Comparison of ENCODE assay signal across 9 cellular contexts in the genomic region with DNA sequence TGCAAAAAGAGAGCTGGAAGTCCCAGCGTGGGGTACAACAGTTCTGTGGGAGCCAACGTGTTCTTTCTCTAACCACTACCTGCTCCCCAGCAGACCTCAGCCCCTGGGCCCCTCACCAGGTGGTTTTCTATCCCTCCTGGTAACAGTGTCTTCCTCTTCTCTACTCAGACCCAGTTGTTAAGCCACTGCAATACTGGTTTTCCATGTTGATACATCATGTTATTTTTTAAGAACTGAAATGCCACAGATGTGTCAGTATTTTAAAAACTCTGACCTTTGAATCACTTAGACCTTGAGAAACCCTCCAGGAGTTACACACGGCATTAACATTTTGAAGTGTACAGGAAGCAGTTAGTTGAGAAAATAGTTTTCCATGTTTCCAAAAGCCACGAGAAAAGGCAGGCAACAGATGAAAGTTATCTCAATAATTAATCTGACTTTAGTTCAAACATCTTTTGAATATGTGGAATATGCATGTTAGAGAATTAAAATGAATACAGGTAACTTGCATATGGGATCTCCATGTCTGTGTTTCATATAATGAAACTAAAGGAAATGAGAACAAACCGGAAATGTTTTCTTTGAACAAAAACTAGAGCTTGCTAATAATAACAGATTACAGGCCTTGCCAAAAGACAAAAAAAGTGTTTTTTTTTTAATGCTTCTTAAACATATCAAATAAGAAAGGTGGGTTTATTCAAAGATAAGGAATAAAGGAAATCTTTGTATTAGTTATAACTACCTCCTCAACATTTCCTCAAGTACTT.
DNase-seq lines count a peak whose midpoint lies in the region; ATAC-seq and TF ChIP-seq lines count a peak whose summit lies in the region.
"Had no signal": no experiment of that assay in that cellular context is flagged by ENCODE, and none has a peak within 500 bp of the region (broad histone marks: within the 10 kb centered on the region; RNA-seq: fewer than 3 reads in every experiment).

No MANE protein-coding gene starts in this region.

- no peaks in the 10 kb centered on the region for H3K27me3 Mint-ChIP-seq in activated CD8-positive, alpha-beta T cell treated with anti-CD3 and anti-CD28 coated beads for 36 hours
- H3K27me3 Mint-ChIP-seq in stimulated activated naive CD8-positive, alpha-beta T cell treated with anti-CD3 and anti-CD28 coated beads, Interleukin-15, amount 100 ng/mL, for 72 hours: no peaks in the 10 kb centered on the region

- peak overlapping the region; percentile 60 for H3K4me3 Mint-ChIP-seq in activated CD8-positive, alpha-beta T cell treated with anti-CD3 and anti-CD28 coated beads for 36 hours
- H3K4me3 Mint-ChIP-seq in stimulated activated naive CD8-positive, alpha-beta T cell treated with anti-CD3 and anti-CD28 coated beads, Interleukin-15, amount 100 ng/mL, for 72 hours: peak overlapping the region; percentile 63 to 69

- DNase-seq in activated naive CD4-positive, alpha-beta T cell treated with Interleukin-2 at 50 U/mL for 16 hours: peak; percentile 48
- no peak for DNase-seq in activated naive CD4-positive, alpha-beta T cell (lab: John Stamatoyannopoulos, UW)
- DNase-seq in activated CD8-positive, alpha-beta T cell treated with anti-CD3 and anti-CD28 coated beads for 36 hours: peak; percentile 73
- peak; percentile 31 to 59 for DNase-seq in stimulated activated naive CD8-positive, alpha-beta T cell treated with anti-CD3 and anti-CD28 coated beads, Interleukin-15, amount 100 ng/mL, for 72 hours
- DNase-seq in NCI-H146 (lab: John Stamatoyannopoulos, UW) (no peak), head of caudate nucleus (no peak), SW480 (ENCODE audit: low spot score) (no peak)
- DNase-seq: ovary had no signal

- peaks cover 64% of the 10 kb centered on the region for H3K36me3 Mint-ChIP-seq in activated CD8-positive, alpha-beta T cell treated with anti-CD3 and anti-CD28 coated beads for 36 hours (ENCODE audit: low read depth)

- POLR2A ChIA-PET in activated CD8-positive, alpha-beta T cell treated with anti-CD3 and anti-CD28 coated beads for 36 hours (lab: Charles Lee): interaction anchor here (0.6 to 0.7 kb wide), 3 partner anchors 14 to 53 kb away, joined by 3 read pairs; no protein-coding TSS in a partner anchor

- no peaks in the 10 kb centered on the region for H3K9me3 Mint-ChIP-seq in activated CD8-positive, alpha-beta T cell treated with anti-CD3 and anti-CD28 coated beads for 36 hours
- H3K9me3 Mint-ChIP-seq in stimulated activated naive CD8-positive, alpha-beta T cell treated with anti-CD3 and anti-CD28 coated beads, Interleukin-15, amount 100 ng/mL, for 72 hours: peaks cover 4 to 10% of the 10 kb centered on the region in 2 donors

- CTCF ChIA-PET in activated CD8-positive, alpha-beta T cell treated with anti-CD3 and anti-CD28 coated beads for 36 hours (lab: Charles Lee): interaction anchor here (1.0 to 1.2 kb wide), 4 partner anchors 10 to 110 kb away, joined by 3 to 4 read pairs (median 4); no protein-coding TSS in a partner anchor

- peak overlapping the region; percentile 92 for H3K27ac Mint-ChIP-seq in activated CD8-positive, alpha-beta T cell treated with anti-CD3 and anti-CD28 coated beads for 36 hours
- peak overlapping the region; percentile 88 to 92 for H3K27ac Mint-ChIP-seq in stimulated activated naive CD8-positive, alpha-beta T cell treated with anti-CD3 and anti-CD28 coated beads, Interleukin-15, amount 100 ng/mL, for 72 hours

- no peak for TF ChIP-seq CTCF in activated CD8-positive, alpha-beta T cell treated with anti-CD3 and anti-CD28 coated beads for 36 hours (IDR thresholded peaks at IDR 0.05)

- peaks cover 56% of the 10 kb centered on the region for H3K4me1 Mint-ChIP-seq in activated CD8-positive, alpha-beta T cell treated with anti-CD3 and anti-CD28 coated beads for 36 hours (ENCODE audit: low read depth)
- peaks cover 71% of the 10 kb centered on the region for H3K4me1 Mint-ChIP-seq in stimulated activated naive CD8-positive, alpha-beta T cell treated with anti-CD3 and anti-CD28 coated beads, Interleukin-15, amount 100 ng/mL, for 72 hours

- peak; percentile 51 for ATAC-seq in HG02884 (IDR thresholded peaks at IDR 0.05; ENCODE audit: unreplicated experiment)
- peak; percentile 71 for ATAC-seq in activated CD8-positive, alpha-beta T cell treated with anti-CD3 and anti-CD28 coated beads for 36 hours
- peak; percentile 85 for ATAC-seq in stimulated activated naive CD8-positive, alpha-beta T cell treated with anti-CD3 and anti-CD28 coated beads, Interleukin-15, amount 100 ng/mL, for 72 hours

- intact Hi-C loops in activated CD8-positive, alpha-beta T cell treated with anti-CD3 and anti-CD28 coated beads for 36 hours (cut with micrococcal nuclease): loop anchor here (1.0 kb wide), 1 partner anchor 22 kb away; no protein-coding TSS in a partner anchor
- intact Hi-C loops in head of caudate nucleus (cut with DNase I): no loop called here

Comparison
In these comparisons a context has a peak if more than half of its experiments do, and no peak if none do; other contexts are left out.
1. DNase-seq: peak in activated naive CD4-positive, alpha-beta T cell treated with Interleukin-2 at 50 U/mL for 16 hours (single experiment), activated CD8-positive, alpha-beta T cell treated with anti-CD3 and anti-CD28 coated beads for 36 hours (single experiment) and stimulated activated naive CD8-positive, alpha-beta T cell treated with anti-CD3 and anti-CD28 coated beads, Interleukin-15, amount 100 ng/mL, for 72 hours (2 of 2); none in activated naive CD4-positive, alpha-beta T cell (0 of 4), NCI-H146 (single experiment), head of caudate nucleus (0 of 42) and SW480 (single experiment).
2. Peak in every context shown above with its lines, with median percentiles within 50 percentile points of each other: ATAC-seq.